ENCODE assay signal across 21 cellular contexts in genomic region chr21:17915976-17916375, GRCh38.
"Had no signal": no experiment of that assay in that cellular context is flagged by ENCODE, and none has a peak within 500 bp of the region (broad histone marks: within the 10 kb centered on the region; RNA-seq: fewer than 3 reads in every experiment).

No MANE protein-coding gene starts in this region.

- ATAC-seq: activated T-helper 17 cell treated with anti-CD3 and anti-CD28 coated beads, Interleukin-2, amount 50 U/mL, for 72 hours; PC-3; WTC11 had no signal

- DNase-seq: activated CD4-positive, alpha-beta memory T cell treated with anti-CD3 and anti-CD28 coated beads for 36 hours; activated CD4-positive, alpha-beta T cell treated with anti-CD3 and anti-CD28 coated beads, Interleukin-2, amount 10 ng/mL, durations not matched to agents 7 days and 5 days; activated CD8-positive, alpha-beta memory T cell treated with anti-CD3 and anti-CD28 coated beads for 24 hours; activated gamma-delta T cell; activated naive CD4-positive, alpha-beta T cell treated with anti-CD3 and anti-CD28 coated beads for 36 hours; activated T-cell treated with anti-CD3 and anti-CD28 coated beads, Interleukin-2, amount 50 U/mL, for 48 hours; amygdala; MG63; MV-4-11; NCI-H1092 treated with DMSO at 0.1 percent for 48 hours; NCI-H1417 treated with DMSO at 0.1 percent for 48 hours; NCI-H1694; NCI-H2029; NCI-H2107; NCI-H526; PC-3; SHP77 treated with DMSO at 0.1 percent for 48 hours had no signal

- H3K4me2 ChIP-seq: KMS-11 had no signal

- H3K4me3 ChIP-seq: cardiac muscle cell, MG63 had no signal

- H3K27ac ChIP-seq: cardiac muscle cell, KMS-11 had no signal

- H3K27me3 ChIP-seq: cardiac muscle cell, MG63 had no signal

- H3K36me3 ChIP-seq: cardiac muscle cell, MG63 had no signal

- H3K9ac ChIP-seq: KMS-11 had no signal
